Comparison of ENCODE assay signal across 23 cellular contexts in genomic region chr1:64187646-64188045, GRCh38. TPM values are rescaled to one million over a fixed set of nuclear protein-coding genes. Genes with fewer than 3 reads are reported as not detected.
"Had no signal": no experiment of that assay in that cellular context is flagged by ENCODE, and none has a peak within 500 bp of the region (broad histone marks: within the 10 kb centered on the region; RNA-seq: fewer than 3 reads in every experiment).

No MANE protein-coding gene starts in this region.

- H3K27ac ChIP-seq: dorsolateral prefrontal cortex, tibial nerve, vagina had no signal

- H3K36me3 ChIP-seq: tibial nerve, vagina had no signal

- DNase-seq: activated B cell treated with CpG ODN at 0.5 μM for 24 hours; activated CD4-positive, alpha-beta memory T cell treated with anti-CD3 and anti-CD28 coated beads, Interleukin-2, amount 10 ng/mL, durations not matched to agents 7 days and 5 days; activated CD4-positive, alpha-beta T cell treated with anti-CD3 and anti-CD28 coated beads for 48 hours; activated naive CD4-positive, alpha-beta T cell; activated naive CD8-positive, alpha-beta T cell treated with anti-CD3 and anti-CD28 coated beads, Interleukin-2, amount 10 ng/mL, durations not matched to agents 7 days and 5 days; activated T-cell treated with anti-CD3 and anti-CD28 coated beads, Interleukin-2, amount 50 U/mL, for 1 hour; central memory CD4-positive, alpha-beta T cell; dorsolateral prefrontal cortex; head of caudate nucleus; nucleus accumbens; stimulated activated naive CD8-positive, alpha-beta T cell treated with anti-CD3 and anti-CD28 coated beads, Interleukin-15, Interleukin-2, amounts not matched to agents 100 U/mL and 50 U/mL, for 24 hours; T-helper 9 cell had no signal

- H3K9me3 ChIP-seq: body of pancreas, tibial nerve, vagina had no signal

- H3K27me3 ChIP-seq: body of pancreas, dorsolateral prefrontal cortex, tibial nerve, vagina had no signal

- H3K4me3 ChIP-seq: body of pancreas, dorsolateral prefrontal cortex, lung, tibial nerve, vagina had no signal

- ATAC-seq: activated T-helper 17 cell treated with anti-CD3 and anti-CD28 coated beads, Interleukin-2, amount 50 U/mL, for 72 hours; left lobe of liver; stimulated activated naive CD8-positive, alpha-beta T cell treated with anti-CD3 and anti-CD28 coated beads, Interleukin-15, Interleukin-2, amounts not matched to agents 100 U/mL and 50 U/mL, for 24 hours had no signal

RNA-seq across cellular contexts. Expression of gene UBE2U, which starts 15.8 kb away (rescaled TPM):
- total RNA-seq: activated B cell treated with CpG ODN at 0.5 μM for 24 hours; activated CD4-positive, alpha-beta memory T cell treated with anti-CD3 and anti-CD28 coated beads, Interleukin-2, amount 10 ng/mL, durations not matched to agents 7 days and 5 days; activated naive CD8-positive, alpha-beta T cell treated with anti-CD3 and anti-CD28 coated beads, Interleukin-2, amount 10 ng/mL, durations not matched to agents 7 days and 5 days; activated T-helper 17 cell treated with anti-CD3 and anti-CD28 coated beads, Interleukin-2, amount 50 U/mL, for 72 hours; body of pancreas; epithelial cell of proximal tubule; frontal cortex; left lobe of liver; lung; mesothelial cell of epicardium; posterior vena cava; tibial nerve; vagina had no signal
- polyA plus RNA-seq: keratinocyte, lung had no signal
